16 cellular contexts compared by ENCODE assay signal in the genomic region with DNA sequence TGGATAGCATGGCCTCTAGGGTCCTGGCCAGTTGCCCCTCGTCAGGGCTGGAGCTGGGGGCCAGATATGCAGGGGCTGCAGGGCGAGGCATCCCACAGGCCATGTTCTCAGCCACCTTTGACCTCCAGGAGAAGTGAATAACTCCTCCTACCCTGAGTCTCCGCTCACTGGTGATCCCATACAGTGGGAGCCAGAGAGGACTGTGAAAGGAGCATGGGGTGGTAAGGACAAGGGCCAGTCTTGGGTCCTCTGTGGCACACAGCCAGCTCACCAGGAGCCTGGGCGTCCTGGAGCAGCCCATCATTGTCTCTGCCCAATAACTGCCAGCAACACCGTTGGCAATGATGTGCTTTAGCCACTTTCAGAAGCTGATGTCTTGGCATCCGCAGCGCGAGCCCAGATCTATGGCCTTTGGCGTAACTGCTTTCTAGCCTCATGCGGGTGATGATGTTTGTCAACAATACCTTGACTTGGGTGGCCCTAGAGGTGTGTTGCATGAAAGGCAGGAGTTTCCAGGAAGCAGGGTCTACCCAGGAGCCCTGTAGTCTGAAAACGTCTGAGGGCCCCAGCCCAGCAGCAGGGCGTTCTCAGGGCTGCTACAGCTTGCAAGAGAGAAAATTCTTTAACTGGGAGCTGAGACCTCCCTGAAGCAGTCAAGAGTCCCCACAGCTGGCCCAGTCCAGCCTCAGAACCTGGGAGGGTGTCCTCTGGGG.
"Had no signal": no experiment of that assay in that cellular context is flagged by ENCODE, and none has a peak within 500 bp of the region (broad histone marks: within the 10 kb centered on the region; RNA-seq: fewer than 3 reads in every experiment).

No MANE protein-coding gene starts in this region.

- H3K4me3 Mint-ChIP-seq: activated naive CD4-positive, alpha-beta T cell treated with anti-CD3 and anti-CD28 coated beads, Interleukin-2, amount 50 U/mL, for 24 hours; activated T-cell treated with anti-CD3 and anti-CD28 coated beads, Interleukin-2, amount 50 U/mL, for 24 hours; naive thymus-derived CD4-positive, alpha-beta T cell had no signal

- DNase-seq: activated effector memory CD4-positive, alpha-beta T cell treated with anti-CD3 and anti-CD28 coated beads, Interleukin-2, amount 50 U/mL, for 16 hours; activated T-cell treated with anti-CD3 and anti-CD28 coated beads, Interleukin-2, amount 50 U/mL, for 24 hours; amniotic stem cell; caudate nucleus; colonic mucosa; effector CD4-positive, alpha-beta T cell; foreskin keratinocyte; mammary epithelial cell; naive thymus-derived CD4-positive, alpha-beta T cell; small intestine; stimulated activated CD4-positive, alpha-beta T cell treated with anti-CD3 and anti-CD28 coated beads, Interleukin-4, amount 100 ng/mL, for 4 hours; stimulated activated CD8-positive, alpha-beta memory T cell treated with anti-CD3 and anti-CD28 coated beads, Interleukin-4, amount 100 ng/mL, for 48 hours; stimulated activated naive CD4-positive, alpha-beta T cell treated with Interleukin-2 at 50 U/mL for 16 hours had no signal

- H3K27ac Mint-ChIP-seq: activated naive CD4-positive, alpha-beta T cell treated with anti-CD3 and anti-CD28 coated beads, Interleukin-2, amount 50 U/mL, for 24 hours; activated T-cell treated with anti-CD3 and anti-CD28 coated beads, Interleukin-2, amount 50 U/mL, for 24 hours; naive thymus-derived CD4-positive, alpha-beta T cell had no signal

- H3K27ac ChIP-seq: colonic mucosa, foreskin keratinocyte had no signal

- H3K9me3 Mint-ChIP-seq: activated naive CD4-positive, alpha-beta T cell treated with anti-CD3 and anti-CD28 coated beads, Interleukin-2, amount 50 U/mL, for 24 hours; activated T-cell treated with anti-CD3 and anti-CD28 coated beads, Interleukin-2, amount 50 U/mL, for 24 hours; naive thymus-derived CD4-positive, alpha-beta T cell had no signal

- H3K4me1 ChIP-seq: colonic mucosa, foreskin keratinocyte had no signal

- H3K9me3 ChIP-seq: colonic mucosa, mucosa of descending colon had no signal

- H3K36me3 ChIP-seq: colonic mucosa had no signal

- H3K27me3 Mint-ChIP-seq: activated naive CD4-positive, alpha-beta T cell treated with anti-CD3 and anti-CD28 coated beads, Interleukin-2, amount 50 U/mL, for 24 hours; activated T-cell treated with anti-CD3 and anti-CD28 coated beads, Interleukin-2, amount 50 U/mL, for 24 hours had no signal

- H3K36me3 Mint-ChIP-seq: activated naive CD4-positive, alpha-beta T cell treated with anti-CD3 and anti-CD28 coated beads, Interleukin-2, amount 50 U/mL, for 24 hours; naive thymus-derived CD4-positive, alpha-beta T cell had no signal

- ATAC-seq: activated CD4-positive, CD25-positive, alpha-beta regulatory T cell treated with anti-CD3 and anti-CD28 coated beads, Interleukin-2, amount 50 U/mL, for 24 hours; foreskin keratinocyte; naive thymus-derived CD4-positive, alpha-beta T cell had no signal

- H3K4me3 ChIP-seq: colonic mucosa, mucosa of descending colon had no signal

- H3K27me3 ChIP-seq: colonic mucosa had no signal
